26 cellular contexts compared by ENCODE assay signal in genomic region chr10:56178210-56178609, GRCh38.
DNase-seq lines count a peak whose midpoint lies in the region; ATAC-seq and TF ChIP-seq lines count a peak whose summit lies in the region.
"Had no signal": no experiment of that assay in that cellular context is flagged by ENCODE, and none has a peak within 500 bp of the region (broad histone marks: within the 10 kb centered on the region; RNA-seq: fewer than 3 reads in every experiment).

No MANE protein-coding gene starts in this region.

- intact Hi-C loops in Right ventricle myocardium inferior (cut with DNase I), result no loop called here

- no peak for TF ChIP-seq CTCF in GM23338 (conservative IDR thresholded peaks at IDR 0.05; ENCODE audit: low read depth in 2 of 2)

- H4K20me1 ChIP-seq in GM23338 (replicated peaks; ENCODE audit: insufficient read depth), result no peaks in the 10 kb centered on the region

- H3K4me3 ChIP-seq in GM23338, result no peak overlapping the region
- H3K4me3 ChIP-seq: dorsolateral prefrontal cortex, GM12878, pancreas, suprapubic skin had no signal

- H3K4me1 ChIP-seq in GM23338 (ENCODE audit: insufficient read depth), result no peaks in the 10 kb centered on the region
- H3K4me1 ChIP-seq: pancreas, suprapubic skin had no signal

- no peaks in the 10 kb centered on the region for H3K36me3 ChIP-seq in GM23338 (ENCODE audit: insufficient read depth)
- H3K36me3 ChIP-seq: pancreas, suprapubic skin had no signal

- no peaks in the 10 kb centered on the region for H3K4me1 Mint-ChIP-seq in GM23338
- H3K4me1 Mint-ChIP-seq in activated T-cell treated with anti-CD3 and anti-CD28 coated beads, Interleukin-2, amount 50 U/mL, for 4 hours (ENCODE audit: low read depth), result no peaks in the 10 kb centered on the region
- H3K4me1 Mint-ChIP-seq: activated naive CD8-positive, alpha-beta T cell treated with anti-CD3 and anti-CD28 coated beads, Interleukin-2, amount 10 ng/mL, durations not matched to agents 7 days and 5 days; nephron progenitor cell; stimulated activated naive B cell treated with anti-CD40 and anti-IgM and Interleukin-4, amounts not matched to agents 10 μg/mL and 1 μg/mL and 100 μg/mL, for 72 hours; T-helper 17 cell had no signal

- no peaks in the 10 kb centered on the region for H3F3A ChIP-seq in GM23338 (replicated peaks; ENCODE audit: low read depth)

- H3K4me3 Mint-ChIP-seq in GM23338, result no peak overlapping the region
- H3K4me3 Mint-ChIP-seq in activated T-cell treated with anti-CD3 and anti-CD28 coated beads, Interleukin-2, amount 50 U/mL, for 4 hours, result no peak overlapping the region
- H3K4me3 Mint-ChIP-seq: activated naive CD8-positive, alpha-beta T cell treated with anti-CD3 and anti-CD28 coated beads, Interleukin-2, amount 10 ng/mL, durations not matched to agents 7 days and 5 days; HFFc6; nephron progenitor cell; stimulated activated naive B cell treated with anti-CD40 and anti-IgM and Interleukin-4, amounts not matched to agents 10 μg/mL and 1 μg/mL and 100 μg/mL, for 72 hours; T-helper 17 cell had no signal

- ATAC-seq in GM23338 (peak; percentile 39; the same call in 2 of the 3 replicates), Right ventricle myocardium inferior (peak; percentile 97)
- ATAC-seq in activated T-cell treated with anti-CD3 and anti-CD28 coated beads, Interleukin-2, amount 50 U/mL, for 4 hours, result no peak
- ATAC-seq: GM12878; pancreas; sciatic nerve; stimulated activated naive B cell treated with anti-CD40 and anti-IgM and Interleukin-4, amounts not matched to agents 10 μg/mL and 1 μg/mL and 100 μg/mL, for 72 hours; T-helper 17 cell had no signal

- H3K36me3 Mint-ChIP-seq in GM23338 (ENCODE audit: low read depth), result no peaks in the 10 kb centered on the region
- no peaks in the 10 kb centered on the region for H3K36me3 Mint-ChIP-seq in activated T-cell treated with anti-CD3 and anti-CD28 coated beads, Interleukin-2, amount 50 U/mL, for 4 hours (ENCODE audit: insufficient read depth)
- H3K36me3 Mint-ChIP-seq: activated naive CD8-positive, alpha-beta T cell treated with anti-CD3 and anti-CD28 coated beads, Interleukin-2, amount 10 ng/mL, durations not matched to agents 7 days and 5 days; stimulated activated naive B cell treated with anti-CD40 and anti-IgM and Interleukin-4, amounts not matched to agents 10 μg/mL and 1 μg/mL and 100 μg/mL, for 72 hours had no signal

- no peaks in the 10 kb centered on the region for H3K9me3 Mint-ChIP-seq in GM23338
- peaks cover 3% of the 10 kb centered on the region for H3K9me3 Mint-ChIP-seq in activated T-cell treated with anti-CD3 and anti-CD28 coated beads, Interleukin-2, amount 50 U/mL, for 4 hours
- H3K9me3 Mint-ChIP-seq: activated naive CD8-positive, alpha-beta T cell treated with anti-CD3 and anti-CD28 coated beads, Interleukin-2, amount 10 ng/mL, durations not matched to agents 7 days and 5 days; nephron progenitor cell had no signal

- H2AFZ ChIP-seq in GM23338, result no peak overlapping the region

- DNase-seq in GM23338 (ENCODE audit: low spot score) (peak; percentile 19), NCI-H146 treated with DMSO at 0.1 percent for 48 hours (lab: John Stamatoyannopoulos, UW; ENCODE audit: unreplicated experiment) (peak; percentile 93), Right ventricle myocardium inferior (ENCODE audit: missing footprints) (peak; percentile 73), iPS-NIHi7 (ENCODE audit: extremely low spot score) (peak; percentile 10), SW480 (ENCODE audit: low spot score) (no peak), nucleus accumbens (lab: John Stamatoyannopoulos, UW) (no peak), AG20443 (ENCODE audit: low spot score) (no peak)
- DNase-seq in activated T-cell treated with anti-CD3 and anti-CD28 coated beads, Interleukin-2, amount 50 U/mL, for 4 hours, result no peak
- DNase-seq: activated gamma-delta T cell; activated naive CD8-positive, alpha-beta T cell treated with anti-CD3 and anti-CD28 coated beads, Interleukin-2, amount 10 ng/mL, durations not matched to agents 7 days and 5 days; cerebellar nuclear complex; dorsolateral prefrontal cortex; HFFc6; Karpas-422; kidney glomerular epithelial cell; NCI-H187; NCI-H2171 treated with DMSO at 0.1 percent for 48 hours; NCI-H510A treated with DMSO at 0.1 percent for 48 hours; nephron progenitor cell; pancreas; stimulated activated naive B cell treated with anti-CD40 and anti-IgM and Interleukin-4, amounts not matched to agents 10 μg/mL and 1 μg/mL and 100 μg/mL, for 72 hours; T-helper 17 cell had no signal

- no peaks in the 10 kb centered on the region for H3K79me2 ChIP-seq in GM23338 (replicated peaks; ENCODE audit: insufficient read depth)

- no peak overlapping the region for H3K4me2 ChIP-seq in GM23338

- no peaks in the 10 kb centered on the region for H3K27me3 ChIP-seq in GM23338 (ENCODE audit: insufficient read depth)
- H3K27me3 ChIP-seq: pancreas, suprapubic skin had no signal

- H3K27ac ChIP-seq in GM23338 (ENCODE audit: low read depth), result no peak overlapping the region
- H3K27ac ChIP-seq: C4-2B, dorsolateral prefrontal cortex, pancreas, suprapubic skin had no signal

- no peaks in the 10 kb centered on the region for H3K9me2 ChIP-seq in GM23338 (ENCODE audit: insufficient read depth)

- no peaks in the 10 kb centered on the region for H3K27me3 Mint-ChIP-seq in GM23338 (ENCODE audit: insufficient read depth, low read depth, poor library complexity)
- no peaks in the 10 kb centered on the region for H3K27me3 Mint-ChIP-seq in activated T-cell treated with anti-CD3 and anti-CD28 coated beads, Interleukin-2, amount 50 U/mL, for 4 hours (ENCODE audit: low read depth)
- H3K27me3 Mint-ChIP-seq: activated naive CD8-positive, alpha-beta T cell treated with anti-CD3 and anti-CD28 coated beads, Interleukin-2, amount 10 ng/mL, durations not matched to agents 7 days and 5 days; stimulated activated naive B cell treated with anti-CD40 and anti-IgM and Interleukin-4, amounts not matched to agents 10 μg/mL and 1 μg/mL and 100 μg/mL, for 72 hours; T-helper 17 cell had no signal

- no peak overlapping the region for H3K27ac Mint-ChIP-seq in GM23338
- H3K27ac Mint-ChIP-seq: activated naive CD8-positive, alpha-beta T cell treated with anti-CD3 and anti-CD28 coated beads, Interleukin-2, amount 10 ng/mL, durations not matched to agents 7 days and 5 days; HFFc6; nephron progenitor cell; stimulated activated naive B cell treated with anti-CD40 and anti-IgM and Interleukin-4, amounts not matched to agents 10 μg/mL and 1 μg/mL and 100 μg/mL, for 72 hours; T-helper 17 cell had no signal

TF ChIP-seq in GM23338, 12 proteins besides CTCF, POLR2A, EP300 and RAD21:
- TF ChIP-seq NANOG (IDR thresholded peaks at IDR 0.05; ENCODE audit: borderline replicate concordance) (no peak), ZNF114 (CRISPR knock-in tag; IDR thresholded peaks at IDR 0.05) (no peak), ZNF462 (CRISPR knock-in tag; IDR thresholded peaks at IDR 0.05) (no peak)

Comparison
In these comparisons a context has a peak if more than half of its experiments do, and no peak if none do; other contexts are left out.
1. ATAC-seq: peak in GM23338 (single experiment) and Right ventricle myocardium inferior (single experiment); none in activated T-cell treated with anti-CD3 and anti-CD28 coated beads, Interleukin-2, amount 50 U/mL, for 4 hours (0 of 2).
2. DNase-seq: peak in GM23338 (single experiment), NCI-H146 treated with DMSO at 0.1 percent for 48 hours (single experiment), Right ventricle myocardium inferior (single experiment) and iPS-NIHi7 (single experiment); none in SW480 (single experiment), nucleus accumbens (0 of 56), AG20443 (single experiment) and activated T-cell treated with anti-CD3 and anti-CD28 coated beads, Interleukin-2, amount 50 U/mL, for 4 hours (single experiment).